ENCODE assay signal across 10 cellular contexts in the genomic region with DNA sequence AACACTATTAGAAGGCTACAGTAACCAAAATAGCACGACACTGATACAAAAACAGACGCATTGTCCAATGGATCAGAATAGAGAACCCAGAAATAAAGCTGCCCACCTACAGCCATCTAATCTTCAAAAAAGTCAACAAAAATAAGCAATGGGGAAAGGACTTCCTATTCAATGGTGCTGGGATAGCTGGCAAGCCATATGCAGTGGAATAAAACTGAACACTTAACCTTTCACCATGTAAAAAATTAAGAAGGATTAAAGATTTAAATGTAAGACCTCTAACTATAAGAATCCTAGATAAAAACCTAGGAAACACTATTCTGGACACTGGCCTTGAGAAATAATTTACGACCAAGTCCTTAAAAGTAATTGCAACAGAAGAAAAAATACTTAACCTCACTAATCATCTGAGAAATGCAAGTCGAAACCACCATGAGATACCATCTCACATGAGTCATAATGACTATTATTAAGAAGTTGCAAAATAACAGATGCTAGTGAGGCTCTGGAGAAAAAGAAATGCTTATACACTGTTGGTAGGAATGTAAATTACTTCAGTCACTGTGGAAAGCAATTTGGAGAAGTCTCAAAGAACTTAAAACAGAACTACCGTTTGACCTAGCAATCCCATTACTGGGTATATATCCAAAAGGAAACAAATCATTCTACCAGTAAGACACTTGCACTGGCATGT.
DNase-seq lines count a peak whose midpoint lies in the region; ATAC-seq and FAIRE-seq lines count a peak whose summit lies in the region.
"Had no signal": no experiment of that assay in that cellular context is flagged by ENCODE, and none has a peak within 500 bp of the region (broad histone marks: within the 10 kb centered on the region; RNA-seq: fewer than 3 reads in every experiment).

No MANE protein-coding gene starts in this region.

- no peaks in the 10 kb centered on the region for H3K36me3 ChIP-seq in ACC112 (ENCODE audit: insufficient read depth, low read length)

- H3K27ac ChIP-seq in ACC112 (ENCODE audit: low read depth, low read length), result peak overlapping the region; percentile 76

- H3K4me1 ChIP-seq in ACC112 (ENCODE audit: control insufficient read depth, insufficient read depth, low read length, unreplicated experiment), result peaks cover 17% of the 10 kb centered on the region

- no peak overlapping the region for H3K4me3 ChIP-seq in ACC112 (ENCODE audit: low read depth, low read length)

- no peak for ATAC-seq in HG03045 (IDR thresholded peaks at IDR 0.05; ENCODE audit: unreplicated experiment)

- no peaks in the 10 kb centered on the region for H3K27me3 ChIP-seq in ACC112 (ENCODE audit: insufficient read depth, low read length)

- peak overlapping the region; percentile 30 for H2AFZ ChIP-seq in ACC112 (ENCODE audit: low read length, unreplicated experiment)

- no peak for FAIRE-seq in HTR-8/SVneo (lab: Jason Lieb, UNC)

- no peaks in the 10 kb centered on the region for H3K79me2 ChIP-seq in ACC112 (ENCODE audit: control insufficient read depth, insufficient read depth, low read length, unreplicated experiment)

- DNase-seq in HTR-8/SVneo (ENCODE audit: insufficient read length, low spot score), result peak; percentile 29
- peak; percentile 83 to 100 for DNase-seq in SW 1271 (lab: John Stamatoyannopoulos, UW)
- peak; percentile 89 for DNase-seq in glomerular visceral epithelial cell (ENCODE audit: extremely low spot score)
- DNase-seq in hippocampal formation (lab: John Stamatoyannopoulos, UW), result no peak
- DNase-seq in NCI-H526 (lab: John Stamatoyannopoulos, UW), result no peak
- no peak for DNase-seq in GM19240 (ENCODE audit: insufficient read length, low spot score)
- DNase-seq: endodermal cell, Right ventricle myocardium superior had no signal

Comparison
In these comparisons a context has a peak if more than half of its experiments do, and no peak if none do; other contexts are left out.
1. DNase-seq: peak in HTR-8/SVneo (single experiment), SW 1271 (2 of 2) and glomerular visceral epithelial cell (single experiment); none in hippocampal formation (0 of 2), NCI-H526 (0 of 2) and GM19240 (single experiment).